Comparison of ENCODE assay signal across 29 cellular contexts in the genomic region with DNA sequence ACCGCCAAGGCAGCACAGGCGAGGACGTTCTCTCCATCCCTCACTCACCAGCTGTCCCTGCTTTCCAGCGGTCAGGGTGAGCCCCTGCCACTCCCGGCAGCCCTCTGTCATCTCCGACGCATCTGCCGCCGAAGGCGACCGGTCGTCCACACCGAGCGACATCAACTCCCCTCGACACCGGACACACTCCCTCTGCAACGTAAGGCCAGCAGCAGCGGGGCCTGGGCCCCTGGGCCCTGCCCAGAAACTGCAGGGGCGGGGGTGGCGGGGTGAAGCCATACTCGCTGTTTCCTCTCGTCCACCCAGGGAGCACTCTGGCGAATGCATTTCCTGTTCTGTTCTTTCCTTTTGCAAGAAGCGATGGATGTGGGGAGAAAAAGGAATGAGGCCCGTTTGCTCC.
"Had no signal": no experiment of that assay in that cellular context is flagged by ENCODE, and none has a peak within 500 bp of the region (broad histone marks: within the 10 kb centered on the region; RNA-seq: fewer than 3 reads in every experiment).

No MANE protein-coding gene starts in this region.

- H3K4me3 ChIP-seq: ascending aorta, breast epithelium, cardiac muscle cell, colonic mucosa, esophagus squamous epithelium, gastroesophageal sphincter had no signal

- ATAC-seq: activated naive CD4-positive, alpha-beta T cell treated with anti-CD3 and anti-CD28 coated beads, Interleukin-2, amount 50 U/mL, for 72 hours; activated T-cell treated with anti-CD3 and anti-CD28 coated beads, Interleukin-2, amount 50 U/mL, for 72 hours; gastroesophageal sphincter; WTC11 had no signal

- H3K9me3 ChIP-seq: ascending aorta, colonic mucosa had no signal

- DNase-seq: activated CD4-positive, alpha-beta memory T cell treated with anti-CD3 and anti-CD28 coated beads, Interleukin-2, amount 10 ng/mL, durations not matched to agents 7 days and 5 days; activated CD4-positive, alpha-beta T cell treated with anti-CD3 and anti-CD28 coated beads for 1 hour; activated CD4-positive, alpha-beta T cell treated with anti-CD3 and anti-CD28 coated beads for 4 hours; activated CD4-positive, alpha-beta T cell treated with anti-CD3 and anti-CD28 coated beads, Interleukin-2, amount 10 ng/mL, durations not matched to agents 7 days and 5 days; activated CD4-positive, alpha-beta T cell treated with anti-CD3 and anti-CD28 coated beads, Interleukin-2, amount 50 U/mL, for 4 hours; activated CD8-positive, alpha-beta memory T cell treated with anti-CD3 and anti-CD28 coated beads, Interleukin-2, amount 50 U/mL, for 48 hours; activated gamma-delta T cell; activated naive CD4-positive, alpha-beta T cell; activated naive CD4-positive, alpha-beta T cell treated with anti-CD3 and anti-CD28 coated beads, Interleukin-2, amount 10 ng/mL, durations not matched to agents 7 days and 5 days; activated naive CD8-positive, alpha-beta T cell treated with anti-CD3 and anti-CD28 coated beads, Interleukin-2, amount 10 ng/mL, durations not matched to agents 7 days and 5 days; activated T-cell treated with anti-CD3 and anti-CD28 coated beads for 4 hours; activated T-cell treated with anti-CD3 and anti-CD28 coated beads, Interleukin-2, amount 50 U/mL, for 24 hours; activated T-cell treated with anti-CD3 and anti-CD28 coated beads, Interleukin-2, amount 50 U/mL, for 72 hours; central memory CD4-positive, alpha-beta T cell; cerebellar nuclear complex; colonic mucosa; effector CD8-positive, alpha-beta T cell; esophagus squamous epithelium; foreskin melanocyte; T-helper 2 cell had no signal

- H3K36me3 Mint-ChIP-seq: activated naive CD4-positive, alpha-beta T cell treated with anti-CD3 and anti-CD28 coated beads, Interleukin-2, amount 10 ng/mL, durations not matched to agents 7 days and 5 days; activated naive CD8-positive, alpha-beta T cell treated with anti-CD3 and anti-CD28 coated beads, Interleukin-2, amount 10 ng/mL, durations not matched to agents 7 days and 5 days had no signal

- H3K36me3 ChIP-seq: breast epithelium, cardiac muscle cell, colonic mucosa had no signal

- H3K27me3 Mint-ChIP-seq: activated CD4-positive, alpha-beta memory T cell treated with anti-CD3 and anti-CD28 coated beads, Interleukin-2, amount 10 ng/mL, durations not matched to agents 7 days and 5 days; activated CD4-positive, alpha-beta T cell treated with anti-CD3 and anti-CD28 coated beads, Interleukin-2, amount 10 ng/mL, durations not matched to agents 7 days and 5 days; activated naive CD4-positive, alpha-beta T cell treated with anti-CD3 and anti-CD28 coated beads, Interleukin-2, amount 10 ng/mL, durations not matched to agents 7 days and 5 days; activated naive CD8-positive, alpha-beta T cell treated with anti-CD3 and anti-CD28 coated beads, Interleukin-2, amount 10 ng/mL, durations not matched to agents 7 days and 5 days; activated T-cell treated with anti-CD3 and anti-CD28 coated beads, Interleukin-2, amount 50 U/mL, for 24 hours; brain had no signal

- H3K4me3 Mint-ChIP-seq: activated CD4-positive, alpha-beta memory T cell treated with anti-CD3 and anti-CD28 coated beads, Interleukin-2, amount 10 ng/mL, durations not matched to agents 7 days and 5 days; activated CD4-positive, alpha-beta T cell treated with anti-CD3 and anti-CD28 coated beads, Interleukin-2, amount 10 ng/mL, durations not matched to agents 7 days and 5 days; activated naive CD4-positive, alpha-beta T cell treated with anti-CD3 and anti-CD28 coated beads, Interleukin-2, amount 10 ng/mL, durations not matched to agents 7 days and 5 days; activated naive CD8-positive, alpha-beta T cell treated with anti-CD3 and anti-CD28 coated beads, Interleukin-2, amount 10 ng/mL, durations not matched to agents 7 days and 5 days; activated T-cell treated with anti-CD3 and anti-CD28 coated beads, Interleukin-2, amount 50 U/mL, for 24 hours; activated T-cell treated with anti-CD3 and anti-CD28 coated beads, Interleukin-2, amount 50 U/mL, for 72 hours; brain; WTC11 had no signal

- H3K27me3 ChIP-seq: ascending aorta, breast epithelium, cardiac muscle cell, colonic mucosa, esophagus squamous epithelium, gastroesophageal sphincter had no signal

- H3K4me1 ChIP-seq: ascending aorta, breast epithelium, colonic mucosa, gastroesophageal sphincter had no signal

- H3K27ac ChIP-seq: ascending aorta, breast epithelium, cardiac muscle cell, colonic mucosa, epithelial cell of prostate, esophagus squamous epithelium, gastroesophageal sphincter, VCaP had no signal

- H3K27ac Mint-ChIP-seq: activated CD4-positive, alpha-beta memory T cell treated with anti-CD3 and anti-CD28 coated beads, Interleukin-2, amount 10 ng/mL, durations not matched to agents 7 days and 5 days; activated CD4-positive, alpha-beta T cell treated with anti-CD3 and anti-CD28 coated beads, Interleukin-2, amount 10 ng/mL, durations not matched to agents 7 days and 5 days; activated naive CD4-positive, alpha-beta T cell treated with anti-CD3 and anti-CD28 coated beads, Interleukin-2, amount 10 ng/mL, durations not matched to agents 7 days and 5 days; activated naive CD4-positive, alpha-beta T cell treated with anti-CD3 and anti-CD28 coated beads, Interleukin-2, amount 50 U/mL, for 72 hours; activated T-cell treated with anti-CD3 and anti-CD28 coated beads, Interleukin-2, amount 50 U/mL, for 24 hours; activated T-cell treated with anti-CD3 and anti-CD28 coated beads, Interleukin-2, amount 50 U/mL, for 72 hours had no signal

- H3K4me1 Mint-ChIP-seq: activated CD4-positive, alpha-beta memory T cell treated with anti-CD3 and anti-CD28 coated beads, Interleukin-2, amount 10 ng/mL, durations not matched to agents 7 days and 5 days; activated CD4-positive, alpha-beta T cell treated with anti-CD3 and anti-CD28 coated beads, Interleukin-2, amount 10 ng/mL, durations not matched to agents 7 days and 5 days; activated naive CD4-positive, alpha-beta T cell treated with anti-CD3 and anti-CD28 coated beads, Interleukin-2, amount 10 ng/mL, durations not matched to agents 7 days and 5 days; activated naive CD8-positive, alpha-beta T cell treated with anti-CD3 and anti-CD28 coated beads, Interleukin-2, amount 10 ng/mL, durations not matched to agents 7 days and 5 days; brain had no signal
